ENCODE assay signal across 14 cellular contexts in genomic region chr2:132620115-132620514, GRCh38. TPM values are rescaled to one million over a fixed set of nuclear protein-coding genes. Genes with fewer than 3 reads are reported as not detected.
A peak's percentile ranks its signal among the peaks of the same experiment; 100 is the strongest.
DNase-seq lines count a peak whose midpoint lies in the region; ATAC-seq and TF ChIP-seq lines count a peak whose summit lies in the region.
"Had no signal": no experiment of that assay in that cellular context is flagged by ENCODE, and none has a peak within 500 bp of the region (broad histone marks: within the 10 kb centered on the region; RNA-seq: fewer than 3 reads in every experiment).

No MANE protein-coding gene starts in this region.

- H3K23ac ChIP-seq in IMR-90 (ENCODE audit: low read depth, low read length) (0 out of 2 replicates have a peak overlapping the region, but pooled peaks have one; percentile 40), mesenchymal stem cell (ENCODE audit: low read length in 2 of 2) (no peak overlapping the region)

- intact Hi-C loops in IMR-90 (cut with micrococcal nuclease) (no loop called here), upper lobe of right lung (cut with DNase I) (no loop called here)

- 0 out of 2 replicates have a peak overlapping the region, but pooled peaks have one; percentile 2 for H2BK20ac ChIP-seq in IMR-90 (ENCODE audit: low read depth, low read length)

- peaks cover 10% of the 10 kb centered on the region for H3K9me1 ChIP-seq in IMR-90 (ENCODE audit: insufficient read depth, low read length)

- peaks cover 8% of the 10 kb centered on the region; the same call in 1 of the 2 replicates for H3K4me1 ChIP-seq in IMR-90 (ENCODE audit: control insufficient read depth, insufficient read depth, low read length)
- peaks cover 4% of the 10 kb centered on the region for H3K4me1 ChIP-seq in mesenchymal stem cell (ENCODE audit: control insufficient read depth, insufficient read depth, low read depth, low read length)
- H3K4me1 ChIP-seq in upper lobe of right lung: no peaks in the 10 kb centered on the region

- H2BK120ac ChIP-seq in IMR-90 (ENCODE audit: low read depth, low read length) (no peak overlapping the region), mesenchymal stem cell (ENCODE audit: low read depth, low read length) (no peak overlapping the region)

- CTCF ChIA-PET in IMR-90 (lab: Yijun Ruan, JAX): interaction anchor here (0.5 kb wide), 1 partner anchor 554 kb away, joined by 4 read pairs; no protein-coding TSS in a partner anchor

- no peak overlapping the region for H3K56ac ChIP-seq in IMR-90 (ENCODE audit: extremely low read depth, insufficient read depth, low read length)

- dilution Hi-C loops in IMR-90 (cut with HindIII; ENCODE audit: low sequenced_read_pairs, unreplicated experiment): no loop called here

- no peak overlapping the region for H2BK12ac ChIP-seq in mesenchymal stem cell (ENCODE audit: low read length in 2 of 2)

- H2AK5ac ChIP-seq in IMR-90 (ENCODE audit: low read depth, low read length): no peak overlapping the region
- H2AK5ac ChIP-seq in mesenchymal stem cell (ENCODE audit: low read length, severe bottlenecking): no peak overlapping the region

- H2AFZ ChIP-seq in IMR-90 (replicated peaks; ENCODE audit: low read length, poor library complexity) (peak overlapping the region; percentile 53), mesenchymal stem cell (ENCODE audit: low read depth, low read length) (no peak overlapping the region)

- H3K27me3 ChIP-seq in IMR-90 (ENCODE audit: control insufficient read depth, insufficient read depth, low read length) (no peaks in the 10 kb centered on the region; the same call in 1 of the 2 replicates), mesenchymal stem cell (ENCODE audit: control insufficient read depth in 1 of 2, insufficient read depth in 1 of 2, low read length in 2 of 2) (no peaks in the 10 kb centered on the region), upper lobe of right lung (no peaks in the 10 kb centered on the region)

- H2BK5ac ChIP-seq in IMR-90 (ENCODE audit: low read depth, low read length, poor library complexity, severe bottlenecking) (peak overlapping the region; percentile 23), mesenchymal stem cell (ENCODE audit: low read depth, low read length, poor library complexity, severe bottlenecking) (no peak overlapping the region)

- no CpG with 5 or more reads among the region's 2 CpGs for WGBS in IMR-90 (ENCODE audit: extremely low coverage in 2 of 2, insufficient read length in 1 of 2), 2 experiments
- 88% methylated on average over 2 of the region's 2 CpGs for WGBS in mesenchymal stem cell

- POLR2A ChIA-PET in IMR-90 (lab: Charles Lee; ENCODE audit: unreplicated experiment): no interaction called here

- H3K14ac ChIP-seq in IMR-90 (replicated peaks; ENCODE audit: low read depth, low read length): peak overlapping the region; percentile 49; the same call in 1 of the 2 replicates
- no peak overlapping the region for H3K14ac ChIP-seq in mesenchymal stem cell (ENCODE audit: low read length in 2 of 2)

- H3K18ac ChIP-seq in IMR-90 (ENCODE audit: low read depth, low read length) (no peak overlapping the region), mesenchymal stem cell (ENCODE audit: low read depth in 1 of 2, low read length in 2 of 2) (no peak overlapping the region)

- H4K8ac ChIP-seq in IMR-90 (ENCODE audit: low read depth in 2 of 2, low read length in 2 of 2) (no peak overlapping the region), mesenchymal stem cell (ENCODE audit: low read length) (no peak overlapping the region)

- H3K4ac ChIP-seq in IMR-90 (ENCODE audit: low read depth, low read length) (no peak overlapping the region), mesenchymal stem cell (ENCODE audit: low read depth in 1 of 2, low read length in 2 of 2) (no peak overlapping the region)

- H3K79me1 ChIP-seq in IMR-90 (ENCODE audit: low read depth in 1 of 2, low read length in 2 of 2) (0 out of 4 replicates have a peak, but pooled peaks cover 0 to 5% of the 10 kb centered on the region in 2 experiments), mesenchymal stem cell (replicated peaks; ENCODE audit: low read length, poor library complexity, severe bottlenecking) (peaks cover 25% of the 10 kb centered on the region)

- H2AK9ac ChIP-seq in IMR-90 (replicated peaks; ENCODE audit: low read depth, low read length, poor library complexity): peak overlapping the region; percentile 66

- TF ChIP-seq POLR2A in IMR-90 (IDR thresholded peaks at IDR 0.05; ENCODE audit: low read depth, low read length): no peak

- no peak overlapping the region for H3K4me3 ChIP-seq in IMR-90 (ENCODE audit: insufficient read depth, low read depth, low read length)
- no peak overlapping the region for H3K4me3 ChIP-seq in mesenchymal stem cell (ENCODE audit: insufficient read depth in 1 of 2, low read depth in 1 of 2, low read length in 2 of 2)
- H3K4me3 ChIP-seq in upper lobe of right lung: no peak overlapping the region

- peak; percentile 42 for DNase-seq in AG20443 (ENCODE audit: low spot score)
- peak; percentile 34 for DNase-seq in IMR-90
- peak; percentile 3 for DNase-seq in amniotic epithelial cell (ENCODE audit: low read depth)
- DNase-seq in mesenchymal stem cell: peak; percentile 7
- DNase-seq in HuH-7.5 (ENCODE audit: low spot score): no peak
- no peak for DNase-seq in upper lobe of right lung
- no peak for DNase-seq in iPS-NIHi11 (ENCODE audit: low spot score)
- DNase-seq: activated CD4-positive, alpha-beta T cell treated with anti-CD3 and anti-CD28 coated beads for 36 hours; H7; NCI-H187 treated with DMSO at 0.1 percent for 48 hours; NCI-H446 treated with DMSO at 0.1 percent for 48 hours; stimulated activated CD8-positive, alpha-beta memory T cell treated with anti-CD3 and anti-CD28 coated beads, Interleukin-4, amount 100 ng/mL, for 48 hours had no signal

- H3K27ac ChIP-seq in IMR-90 (ENCODE audit: insufficient read depth, low read length): no peak overlapping the region
- H3K27ac ChIP-seq in mesenchymal stem cell (ENCODE audit: low read length, poor library complexity, severe bottlenecking): no peak overlapping the region
- H3K27ac ChIP-seq in upper lobe of right lung: no peak overlapping the region

- no peak overlapping the region for H4K5ac ChIP-seq in IMR-90 (ENCODE audit: low read depth, low read length)

- TF ChIP-seq CTCF in IMR-90 (conservative IDR thresholded peaks at IDR 0.05; ENCODE audit: low read depth, low read length): no peak
- TF ChIP-seq CTCF in upper lobe of right lung (IDR thresholded peaks at IDR 0.05): no peak

- no peaks in the 10 kb centered on the region for H3K9me3 ChIP-seq in IMR-90 (ENCODE audit: control insufficient read depth, insufficient read depth, low read length)
- no peaks in the 10 kb centered on the region for H3K9me3 ChIP-seq in mesenchymal stem cell (ENCODE audit: control insufficient read depth, low read length)
- no peaks in the 10 kb centered on the region for H3K9me3 ChIP-seq in upper lobe of right lung

- ATAC-seq in IMR-90 (ENCODE audit: low read depth) (peak; percentile 51), upper lobe of right lung (no peak), GM21423 (IDR thresholded peaks at IDR 0.05; ENCODE audit: unreplicated experiment) (no peak)
- ATAC-seq: activated CD4-positive, alpha-beta T cell treated with anti-CD3 and anti-CD28 coated beads for 36 hours had no signal

- no peak overlapping the region for H3K4me2 ChIP-seq in IMR-90 (ENCODE audit: low read depth, low read length)
- no peak overlapping the region for H3K4me2 ChIP-seq in mesenchymal stem cell (ENCODE audit: low read length, poor library complexity, severe bottlenecking)

- TF ChIP-seq RAD21 in IMR-90 (IDR thresholded peaks at IDR 0.05; ENCODE audit: low read length): no peak

- no peak overlapping the region for H2BK15ac ChIP-seq in IMR-90 (ENCODE audit: low read depth, low read length)
- no peak overlapping the region for H2BK15ac ChIP-seq in mesenchymal stem cell (ENCODE audit: low read depth, poor library complexity, severe bottlenecking)

- no peak overlapping the region for H3K9ac ChIP-seq in IMR-90 (ENCODE audit: low read depth, low read length)
- H3K9ac ChIP-seq in mesenchymal stem cell (ENCODE audit: low read length): no peak overlapping the region

- no TSS peak for BruUV-seq in IMR-90 (replicated peaks; lab: Mats Ljungman, UMichigan)

- in situ Hi-C loops in IMR-90 (cut with MboI; ENCODE audit: low sequenced_read_pairs): no loop called here

- H4K91ac ChIP-seq in IMR-90 (ENCODE audit: insufficient read depth, low read depth, low read length) (no peak overlapping the region), mesenchymal stem cell (ENCODE audit: low read length) (no peak overlapping the region)

- H4K20me1 ChIP-seq in IMR-90 (ENCODE audit: insufficient read depth, low read length): no peaks in the 10 kb centered on the region

- no peaks in the 10 kb centered on the region for H3K36me3 ChIP-seq in IMR-90 (ENCODE audit: control insufficient read depth, insufficient read depth, low read length)
- peaks cover 0 to 4% of the 10 kb centered on the region in 2 experiments for H3K36me3 ChIP-seq in mesenchymal stem cell (ENCODE audit: control insufficient read depth in 1 of 2, insufficient read depth in 2 of 2, low read depth in 1 of 2, low read length in 2 of 2)
- no peaks in the 10 kb centered on the region for H3K36me3 ChIP-seq in upper lobe of right lung

TF ChIP-seq in IMR-90, 13 proteins besides CTCF, POLR2A, EP300 and RAD21:
- TF ChIP-seq, protein P1, sequence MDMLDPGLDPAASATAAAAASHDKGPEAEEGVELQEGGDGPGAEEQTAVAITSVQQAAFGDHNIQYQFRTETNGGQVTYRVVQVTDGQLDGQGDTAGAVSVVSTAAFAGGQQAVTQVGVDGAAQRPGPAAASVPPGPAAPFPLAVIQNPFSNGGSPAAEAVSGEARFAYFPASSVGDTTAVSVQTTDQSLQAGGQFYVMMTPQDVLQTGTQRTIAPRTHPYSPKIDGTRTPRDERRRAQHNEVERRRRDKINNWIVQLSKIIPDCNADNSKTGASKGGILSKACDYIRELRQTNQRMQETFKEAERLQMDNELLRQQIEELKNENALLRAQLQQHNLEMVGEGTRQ (IDR thresholded peaks at IDR 0.05; ENCODE audit: low read depth, low read length): no peak
- TF ChIP-seq MAZ (IDR thresholded peaks at IDR 0.05; ENCODE audit: borderline replicate concordance, low read depth, low read length) (no peak), FOS (IDR thresholded peaks at IDR 0.05; ENCODE audit: low read depth, low read length) (no peak), CEBPB (IDR thresholded peaks at IDR 0.05; ENCODE audit: low read depth, low read length) (peak; percentile 61)

RNA-seq across cellular contexts. Expression of gene LYPD1, which starts 49.9 kb away (rescaled TPM):
- total RNA-seq in IMR-90 (2012; rRNA removed) (79.7 and 87.6 TPM in 2 replicates), upper lobe of right lung (1.2 TPM)
- polyA plus RNA-seq in IMR-90 (2012; rRNA removed): 66.1 and 66.2 TPM in 2 replicates
- 63.3 and 78.3 TPM in 2 replicates for polyA plus RNA-seq in IMR-90 (2012; cell fraction: cytosol; rRNA removed)
- polyA plus RNA-seq in IMR-90 (2012; cell fraction: nucleus; rRNA removed; ENCODE audit: low replicate concordance): 22.6 and 25.5 TPM in 2 replicates
- polyA plus RNA-seq in mesenchymal stem cell (2013, experiment 1 of 2): 1.3 TPM
- 1.5 TPM for polyA plus RNA-seq in mesenchymal stem cell (2013, experiment 2 of 2)
- total RNA-seq: activated CD4-positive, alpha-beta T cell treated with anti-CD3 and anti-CD28 coated beads for 36 hours; activated T-helper 2 cell treated with anti-CD3 and anti-CD28 coated beads, Interferon-gamma antibody, Interleukin-2, Interleukin-4, amounts not matched to agents 10 μg/mL and 5 μg/mL and 100 μg/mL, durations not matched to agents 14 hours and 24 hours and 36 hours had no signal

Comparison
In these comparisons a context has a peak if more than half of its experiments do, and no peak if none do; other contexts are left out.
1. DNase-seq: peak in AG20443 (single experiment), IMR-90 (single experiment), amniotic epithelial cell (single experiment) and mesenchymal stem cell (single experiment); none in HuH-7.5 (single experiment), upper lobe of right lung (single experiment) and iPS-NIHi11 (single experiment).
2. RNA of gene LYPD1, which starts 49.9 kb away (total RNA-seq): 79.7 to 87.6 TPM in IMR-90; 1.2 TPM in upper lobe of right lung (single experiment); every median in the first group is over 10 times any median in the second.